ENCODE assay signal across 18 cellular contexts in the genomic region with DNA sequence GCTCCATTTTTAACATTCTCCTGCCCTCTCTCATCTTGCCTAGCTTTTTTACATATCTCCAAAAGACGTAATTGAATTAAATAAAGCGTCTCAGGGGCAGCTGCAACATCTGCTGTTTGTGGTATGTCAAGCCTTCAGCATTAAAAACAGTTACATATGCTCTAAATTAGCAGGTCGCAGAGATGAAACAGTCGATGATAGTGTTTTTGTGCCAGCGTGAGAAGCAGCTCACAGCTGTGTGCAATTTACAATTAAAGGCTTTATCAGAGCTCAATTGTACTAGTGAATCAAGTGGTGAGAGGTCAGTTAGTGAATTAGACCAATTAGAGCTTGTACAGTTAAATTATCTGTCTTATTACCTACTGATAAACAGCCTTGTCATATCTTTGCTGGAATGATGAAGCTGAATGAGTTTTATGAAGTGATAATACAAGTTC.
DNase-seq lines count a peak whose midpoint lies in the region; ATAC-seq, FAIRE-seq and TF ChIP-seq lines count a peak whose summit lies in the region.
"Had no signal": no experiment of that assay in that cellular context is flagged by ENCODE, and none has a peak within 500 bp of the region (broad histone marks: within the 10 kb centered on the region; RNA-seq: fewer than 3 reads in every experiment).

No MANE protein-coding gene starts in this region.

- H3K9ac ChIP-seq in SK-N-MC (ENCODE audit: insufficient read length), result peak overlapping the region; percentile 21

- H3K36me3 ChIP-seq in SK-N-MC (ENCODE audit: insufficient read depth, low read length) (no peaks in the 10 kb centered on the region), neuron (ENCODE audit: insufficient read depth, low read length) (no peaks in the 10 kb centered on the region), left ventricle myocardium inferior (no peaks in the 10 kb centered on the region)
- H3K36me3 ChIP-seq: gastroesophageal sphincter, spleen had no signal

- H3K4me3 ChIP-seq in SK-N-MC (peak overlapping the region; percentile 71), neuron (ENCODE audit: low read length) (no peak overlapping the region), coronary artery (no peak overlapping the region), left ventricle myocardium inferior (no peak overlapping the region)
- H3K4me3 ChIP-seq: gastroesophageal sphincter, spleen had no signal

- peak overlapping the region; percentile 54 for H2AFZ ChIP-seq in neuron (ENCODE audit: low read depth, low read length)

- DNase-seq in H54 (ENCODE audit: insufficient read length, low spot score), result no peak
- peak; percentile 86 for DNase-seq in NCI-H2171 (lab: John Stamatoyannopoulos, UW)
- peak; percentile 18 for DNase-seq in SK-N-MC (ENCODE audit: low read depth, low spot score)
- DNase-seq in stimulated activated CD4-positive, alpha-beta T cell treated with anti-CD3 and anti-CD28 coated beads, Interleukin-2, amount 100 ng/mL, for 48 hours, result no peak
- DNase-seq in coronary artery (ENCODE audit: low spot score), result no peak
- no peak for DNase-seq in left ventricle myocardium inferior
- DNase-seq: activated CD4-positive, alpha-beta T cell treated with anti-CD3 and anti-CD28 coated beads for 1 hour; DMS53; left ventricle myocardium superior; NK-92 treated with Interleukin-12 subunit alpha and Interleukin-12 subunit beta, amount 100 ng/mL, for 24 hours; spleen; stimulated activated naive CD4-positive, alpha-beta T cell; T-helper 9 cell; trophoblast cell had no signal

- peak; percentile 80 for FAIRE-seq in H54 (lab: Jason Lieb, UNC)
- FAIRE-seq: colon had no signal

- H3K27ac ChIP-seq in SK-N-MC (peak overlapping the region; percentile 78), coronary artery (no peak overlapping the region), left ventricle myocardium inferior (replicated peaks) (no peak overlapping the region)
- H3K27ac ChIP-seq: gastroesophageal sphincter, spleen had no signal

- no peaks in the 10 kb centered on the region for H3K27me3 ChIP-seq in neuron (ENCODE audit: insufficient read depth, low read length)
- H3K27me3 ChIP-seq in left ventricle myocardium inferior (ENCODE audit: low read depth), result no peaks in the 10 kb centered on the region
- H3K27me3 ChIP-seq: gastroesophageal sphincter, spleen had no signal

- TF ChIP-seq POLR2A in H54 (IDR thresholded peaks at IDR 0.05; ENCODE audit: low read depth, low read length) (no peak), GM18505 (IDR thresholded peaks at IDR 0.05; ENCODE audit: borderline replicate concordance, extremely low read depth, insufficient read depth, insufficient read length) (no peak)

- intact Hi-C loops in left ventricle myocardium inferior (cut with micrococcal nuclease), result no loop called here

- H3K4me1 ChIP-seq in neuron (ENCODE audit: insufficient read depth, low read length) (peaks cover 8% of the 10 kb centered on the region), left ventricle myocardium inferior (no peaks in the 10 kb centered on the region)
- H3K4me1 ChIP-seq: gastroesophageal sphincter, spleen had no signal

- no peak for ATAC-seq in GM18505 (IDR thresholded peaks at IDR 0.05; ENCODE audit: unreplicated experiment)
- ATAC-seq: gastroesophageal sphincter, left ventricle myocardium superior had no signal

- H3K9me3 ChIP-seq in SK-N-MC (ENCODE audit: low read depth, low read length) (no peaks in the 10 kb centered on the region), neuron (ENCODE audit: low read length) (no peaks in the 10 kb centered on the region), left ventricle myocardium inferior (replicated peaks) (peaks cover 6% of the 10 kb centered on the region)
- H3K9me3 ChIP-seq: gastroesophageal sphincter had no signal

- TF ChIP-seq CTCF in coronary artery (IDR thresholded peaks at IDR 0.05), result no peak
- no peak for TF ChIP-seq CTCF in left ventricle myocardium inferior (IDR thresholded peaks at IDR 0.05; ENCODE audit: borderline replicate concordance)

Comparison
In these comparisons a context has a peak if more than half of its experiments do, and no peak if none do; other contexts are left out.
1. DNase-seq: peak in NCI-H2171 (single experiment) and SK-N-MC (single experiment); none in H54 (single experiment), stimulated activated CD4-positive, alpha-beta T cell treated with anti-CD3 and anti-CD28 coated beads, Interleukin-2, amount 100 ng/mL, for 48 hours (0 of 2), coronary artery (single experiment) and left ventricle myocardium inferior (single experiment).